In genomic region chr20:56411287-56411686, GRCh38 we compare ENCODE assay signal across 9 cellular contexts. TPM values are rescaled to one million over a fixed set of nuclear protein-coding genes. Genes with fewer than 3 reads are reported as not detected.
A peak's percentile ranks its signal among the peaks of the same experiment; 100 is the strongest.
DNase-seq lines count a peak whose midpoint lies in the region; ATAC-seq and TF ChIP-seq lines count a peak whose summit lies in the region.
"Not testable (repeated sequence)": the region's sequence is repeated elsewhere in the genome, so short reads cannot be mapped to it uniquely, and the experiment has no call there.
"Had no signal": no experiment of that assay in that cellular context is flagged by ENCODE, and none has a peak within 500 bp of the region (broad histone marks: within the 10 kb centered on the region; RNA-seq: fewer than 3 reads in every experiment).

No MANE protein-coding gene starts in this region.

- H3K9me3 ChIP-seq in BLaER1 treated with 17β-estradiol and CSF1 and Interleukin-3, amounts not matched to agents 10 nM and 100 nM (replicated peaks in 1 of 11); esophagus muscularis mucosa: not testable (repeated sequence)

- DNase-seq in activated naive CD4-positive, alpha-beta T cell treated with anti-CD3 and anti-CD28 coated beads, Interleukin-2, amount 50 U/mL, for 72 hours (ENCODE audit: low spot score in 2 of 2); esophagus muscularis mucosa (ENCODE audit: extremely low spot score); memory B cell (ENCODE audit: low spot score in 2 of 2): not testable (repeated sequence)

- peak overlapping the region in 10 of 11 experiments; percentile 2 to 59 (median 34); a peak in 11 of 22 replicates for H3K9ac ChIP-seq in BLaER1 treated with 17β-estradiol and CSF1 and Interleukin-3, amounts not matched to agents 10 nM and 100 nM

- not testable (repeated sequence) for TF ChIP-seq POLR2A in esophagus muscularis mucosa (IDR thresholded peaks at IDR 0.05; ENCODE audit: low read depth)

- peak overlapping the region; percentile 59 to 95 (median 83) for H3K4me2 ChIP-seq in BLaER1 treated with 17β-estradiol and CSF1 and Interleukin-3, amounts not matched to agents 10 nM and 100 nM

- TF ChIP-seq CTCF in esophagus muscularis mucosa (IDR thresholded peaks at IDR 0.05), result not testable (repeated sequence)

- intact Hi-C loops in esophagus muscularis mucosa (cut with DNase I), result not testable (repeated sequence)

- not testable (repeated sequence) for ATAC-seq in activated naive CD4-positive, alpha-beta T cell treated with anti-CD3 and anti-CD28 coated beads, Interleukin-2, amount 50 U/mL, for 72 hours; memory B cell (ENCODE audit: low read depth); stimulated activated memory B cell treated with anti-CD40 and anti-IgM and Interleukin-4, amounts not matched to agents 10 μg/mL and 1 μg/mL and 100 μg/mL, for 72 hours

- peaks cover 46% of the 10 kb centered on the region for H3K36me3 Mint-ChIP-seq in T-helper 1 cell treated with Interleukin-12 subunit alpha and Interleukin-12 subunit beta and Interleukin-4 antibody, amounts not matched to agents 30 μg/mL and 1 μg/mL, for 36 hours (ENCODE audit: low read depth)
- peaks cover 5 to 38% of the 10 kb centered on the region in 2 donors for H3K36me3 Mint-ChIP-seq in activated naive CD4-positive, alpha-beta T cell treated with anti-CD3 and anti-CD28 coated beads, Interleukin-2, amount 50 U/mL, for 72 hours
- H3K36me3 Mint-ChIP-seq in memory B cell, result peaks cover 21% of the 10 kb centered on the region
- H3K36me3 Mint-ChIP-seq in stimulated activated memory B cell treated with anti-CD40 and anti-IgM and Interleukin-4, amounts not matched to agents 10 μg/mL and 1 μg/mL and 100 μg/mL, for 72 hours, result peaks cover 45% of the 10 kb centered on the region

- not testable (repeated sequence) for TF ChIP-seq EP300 in esophagus muscularis mucosa (IDR thresholded peaks at IDR 0.05)

- H3K36me3 ChIP-seq in BLaER1 treated with 17β-estradiol and CSF1 and Interleukin-3, amounts not matched to agents 10 nM and 100 nM, result peaks cover 28 to 48% (median 38%) of the 10 kb centered on the region in 11 experiments
- peaks cover 13 to 28% (median 21%) of the 10 kb centered on the region in 4 donors for H3K36me3 ChIP-seq in esophagus muscularis mucosa

- H3K4me1 Mint-ChIP-seq in T-helper 1 cell treated with Interleukin-12 subunit alpha and Interleukin-12 subunit beta and Interleukin-4 antibody, amounts not matched to agents 30 μg/mL and 1 μg/mL, for 36 hours (ENCODE audit: low read depth), result peaks cover 25% of the 10 kb centered on the region
- H3K4me1 Mint-ChIP-seq in memory B cell, result peaks cover 14% of the 10 kb centered on the region
- peaks cover 18% of the 10 kb centered on the region for H3K4me1 Mint-ChIP-seq in stimulated activated memory B cell treated with anti-CD40 and anti-IgM and Interleukin-4, amounts not matched to agents 10 μg/mL and 1 μg/mL and 100 μg/mL, for 72 hours

- H3K27me3 Mint-ChIP-seq in T-helper 1 cell treated with Interleukin-12 subunit alpha and Interleukin-12 subunit beta and Interleukin-4 antibody, amounts not matched to agents 30 μg/mL and 1 μg/mL, for 36 hours (ENCODE audit: low read depth); memory B cell; stimulated activated memory B cell treated with anti-CD40 and anti-IgM and Interleukin-4, amounts not matched to agents 10 μg/mL and 1 μg/mL and 100 μg/mL, for 72 hours: not testable (repeated sequence)

- peak overlapping the region; percentile 9 to 67 (median 47); a peak in 16 of 22 replicates for H3K27ac ChIP-seq in BLaER1 treated with 17β-estradiol and CSF1 and Interleukin-3, amounts not matched to agents 10 nM and 100 nM
- peak overlapping the region; percentile 39 to 60 (median 53) for H3K27ac ChIP-seq in esophagus muscularis mucosa (replicated peaks in 1 of 4)

- peaks cover 0 to 43% (median 13%) of the 10 kb centered on the region in 11 experiments; a peak in 10 of 22 replicates for H4K20me1 ChIP-seq in BLaER1 treated with 17β-estradiol and CSF1 and Interleukin-3, amounts not matched to agents 10 nM and 100 nM

- peak overlapping the region; percentile 92 for H3K27ac Mint-ChIP-seq in T-helper 1 cell treated with Interleukin-12 subunit alpha and Interleukin-12 subunit beta and Interleukin-4 antibody, amounts not matched to agents 30 μg/mL and 1 μg/mL, for 36 hours
- H3K27ac Mint-ChIP-seq in activated naive CD4-positive, alpha-beta T cell treated with anti-CD3 and anti-CD28 coated beads, Interleukin-2, amount 50 U/mL, for 72 hours, result peak overlapping the region; percentile 81 to 89
- H3K27ac Mint-ChIP-seq in memory B cell, result peak overlapping the region; percentile 60
- H3K27ac Mint-ChIP-seq in stimulated activated memory B cell treated with anti-CD40 and anti-IgM and Interleukin-4, amounts not matched to agents 10 μg/mL and 1 μg/mL and 100 μg/mL, for 72 hours, result peak overlapping the region; percentile 66

- H3K4me1 ChIP-seq in BLaER1 treated with 17β-estradiol and CSF1 and Interleukin-3, amounts not matched to agents 10 nM and 100 nM, result peaks cover 15 to 66% (median 28%) of the 10 kb centered on the region in 10 experiments
- peaks cover 9 to 30% (median 16%) of the 10 kb centered on the region in 4 donors for H3K4me1 ChIP-seq in esophagus muscularis mucosa

- not testable (repeated sequence) for H3K9me3 Mint-ChIP-seq in T-helper 1 cell treated with Interleukin-12 subunit alpha and Interleukin-12 subunit beta and Interleukin-4 antibody, amounts not matched to agents 30 μg/mL and 1 μg/mL, for 36 hours; activated naive CD4-positive, alpha-beta T cell treated with anti-CD3 and anti-CD28 coated beads, Interleukin-2, amount 50 U/mL, for 72 hours; memory B cell; stimulated activated memory B cell treated with anti-CD40 and anti-IgM and Interleukin-4, amounts not matched to agents 10 μg/mL and 1 μg/mL and 100 μg/mL, for 72 hours

- peak overlapping the region in 5 of 10 experiments; percentile 18 to 49 (median 20); a peak in 4 of 20 replicates for H3K4me3 ChIP-seq in BLaER1 treated with 17β-estradiol and CSF1 and Interleukin-3, amounts not matched to agents 10 nM and 100 nM
- peak overlapping the region in 1 of 4 donors; percentile 27 for H3K4me3 ChIP-seq in esophagus muscularis mucosa

- WGBS in esophagus muscularis mucosa, result 81% methylated on average over 7 of the region's 7 CpGs

- peak overlapping the region; percentile 92 for H3K4me3 Mint-ChIP-seq in T-helper 1 cell treated with Interleukin-12 subunit alpha and Interleukin-12 subunit beta and Interleukin-4 antibody, amounts not matched to agents 30 μg/mL and 1 μg/mL, for 36 hours
- H3K4me3 Mint-ChIP-seq in memory B cell, result not testable (repeated sequence)
- H3K4me3 Mint-ChIP-seq in stimulated activated memory B cell treated with anti-CD40 and anti-IgM and Interleukin-4, amounts not matched to agents 10 μg/mL and 1 μg/mL and 100 μg/mL, for 72 hours, result peak overlapping the region; percentile 27

- H3K27me3 ChIP-seq in BLaER1 treated with 17β-estradiol and CSF1 and Interleukin-3, amounts not matched to agents 10 nM and 100 nM; esophagus muscularis mucosa: not testable (repeated sequence)

RNA-seq across cellular contexts. Expression of gene CASS4, which starts 0.8 kb away (rescaled TPM):
- 1 to 10 TPM; 5.1 to 6.5 TPM for total RNA-seq in activated naive CD4-positive, alpha-beta T cell treated with anti-CD3 and anti-CD28 coated beads, Interleukin-2, amount 50 U/mL, for 72 hours
- 1 to 10 TPM; 3.1 to 8.1 (median 5.4) TPM for total RNA-seq in esophagus muscularis mucosa
- total RNA-seq: H7, pulmonary artery endothelial cell, SJSA1 had no signal

RNA-seq across cellular contexts. Expression of gene CSTF1, which starts 18.8 kb away (rescaled TPM):
- total RNA-seq in activated naive CD4-positive, alpha-beta T cell treated with anti-CD3 and anti-CD28 coated beads, Interleukin-2, amount 50 U/mL, for 72 hours, result 10 to 100 TPM; 68.5 to 88.7 TPM
- total RNA-seq in esophagus muscularis mucosa, result 10 to 100 TPM; 16.2 to 22.9 (median 20.7) TPM

RNA-seq across cellular contexts. Expression of gene AURKA, which starts 19.3 kb away (rescaled TPM):
- total RNA-seq in activated naive CD4-positive, alpha-beta T cell treated with anti-CD3 and anti-CD28 coated beads, Interleukin-2, amount 50 U/mL, for 72 hours, result 100 to 1,000 TPM in 1 of 2 donors, 10 to 100 TPM in 1; 93.0 to 130 TPM
- total RNA-seq in esophagus muscularis mucosa, result 1 to 10 TPM in 3 of 4 donors, under 1 TPM in 1; 0.66 to 2.1 (median 1.4) TPM

RNA-seq across cellular contexts. Expression of gene FAM210B, which starts 52.5 kb away (rescaled TPM):
- total RNA-seq in activated naive CD4-positive, alpha-beta T cell treated with anti-CD3 and anti-CD28 coated beads, Interleukin-2, amount 50 U/mL, for 72 hours, result 1 to 10 TPM; 5.8 to 6.3 TPM
- total RNA-seq in esophagus muscularis mucosa, result 10 to 100 TPM; 48.2 to 75.0 (median 54.5) TPM

RNA-seq across cellular contexts. Expression of gene RTF2, which starts 57.1 kb away (rescaled TPM):
- total RNA-seq in activated naive CD4-positive, alpha-beta T cell treated with anti-CD3 and anti-CD28 coated beads, Interleukin-2, amount 50 U/mL, for 72 hours, result 10 to 100 TPM; 75.8 to 85.5 TPM
- total RNA-seq in esophagus muscularis mucosa, result 10 to 100 TPM; 71.0 to 93.3 (median 78.5) TPM

Comparison
In these comparisons a context has a peak if more than half of its experiments do, and no peak if none do; other contexts are left out.
1. RNA of gene AURKA, which starts 19.3 kb away (total RNA-seq): 93.0 to 130 TPM in activated naive CD4-positive, alpha-beta T cell treated with anti-CD3 and anti-CD28 coated beads, Interleukin-2, amount 50 U/mL, for 72 hours; 0.66 to 2.1 TPM in esophagus muscularis mucosa; every median in the first group is over 10 times any median in the second.
2. Peak in every context shown above with its lines, with median percentiles within 50 percentile points of each other: H3K27ac Mint-ChIP-seq.